33 cellular contexts compared by ENCODE assay signal in the genomic region with DNA sequence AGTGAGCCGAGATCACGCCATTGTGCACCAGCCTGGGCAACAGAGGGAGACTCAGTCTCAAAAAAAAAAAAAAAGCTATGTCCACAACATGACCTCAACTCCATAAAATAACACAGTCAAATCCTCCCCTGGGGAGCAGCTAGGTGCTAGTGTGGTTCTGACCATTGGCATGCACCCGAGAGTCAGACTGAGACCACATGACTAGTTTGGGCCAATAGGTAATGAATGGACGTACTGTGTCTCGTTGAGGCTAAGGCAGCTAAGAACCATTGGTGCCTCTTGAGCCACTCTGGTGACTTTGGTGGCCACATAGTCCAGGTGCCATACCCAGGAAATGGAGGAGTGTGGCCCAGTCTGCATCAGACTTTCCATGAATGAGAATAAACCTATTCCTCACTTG.
"Had no signal": no experiment of that assay in that cellular context is flagged by ENCODE, and none has a peak within 500 bp of the region (broad histone marks: within the 10 kb centered on the region; RNA-seq: fewer than 3 reads in every experiment).

No MANE protein-coding gene starts in this region.

- H3K36me3 Mint-ChIP-seq: activated naive CD4-positive, alpha-beta T cell treated with anti-CD3 and anti-CD28 coated beads, Interleukin-2, amount 10 ng/mL, durations not matched to agents 7 days and 5 days; activated naive CD4-positive, alpha-beta T cell treated with anti-CD3 and anti-CD28 coated beads, Interleukin-2, amount 50 U/mL, for 72 hours; activated naive CD8-positive, alpha-beta T cell treated with anti-CD3 and anti-CD28 coated beads, Interleukin-2, amount 10 ng/mL, durations not matched to agents 7 days and 5 days had no signal

- H3K4me1 Mint-ChIP-seq: activated B cell treated with CpG ODN at 0.5 μM for 24 hours; activated naive CD4-positive, alpha-beta T cell treated with anti-CD3 and anti-CD28 coated beads, Interleukin-2, amount 10 ng/mL, durations not matched to agents 7 days and 5 days; activated naive CD8-positive, alpha-beta T cell treated with anti-CD3 and anti-CD28 coated beads, Interleukin-2, amount 10 ng/mL, durations not matched to agents 7 days and 5 days had no signal

- H3K4me3 ChIP-seq: ascending aorta, breast epithelium, cardiac muscle cell, colonic mucosa, esophagus squamous epithelium, gastroesophageal sphincter, heart right ventricle had no signal

- H3K27ac ChIP-seq: ascending aorta, breast epithelium, cardiac muscle cell, colonic mucosa, epithelial cell of prostate, esophagus squamous epithelium, gastroesophageal sphincter, heart right ventricle, VCaP had no signal

- H3K36me3 ChIP-seq: breast epithelium, cardiac muscle cell, colonic mucosa had no signal

- H3K27ac Mint-ChIP-seq: activated B cell treated with CpG ODN at 0.5 μM for 24 hours; activated CD8-positive, alpha-beta T cell treated with anti-CD3 and anti-CD28 coated beads for 36 hours; activated naive CD4-positive, alpha-beta T cell treated with anti-CD3 and anti-CD28 coated beads, Interleukin-2, amount 10 ng/mL, durations not matched to agents 7 days and 5 days; activated naive CD4-positive, alpha-beta T cell treated with anti-CD3 and anti-CD28 coated beads, Interleukin-2, amount 50 U/mL, for 72 hours; activated naive CD8-positive, alpha-beta T cell treated with anti-CD3 and anti-CD28 coated beads, Interleukin-2, amount 10 ng/mL, durations not matched to agents 7 days and 5 days; activated T-helper 2 cell treated with anti-CD3 and anti-CD28 coated beads, Interferon-gamma antibody, Interleukin-2, Interleukin-4, amounts not matched to agents 10 μg/mL and 5 μg/mL and 100 μg/mL, durations not matched to agents 14 hours and 24 hours and 36 hours; T-helper 17 cell; T-helper 2 cell treated with Interferon-gamma antibody and Interleukin-4, amounts not matched to agents 5 μg/mL and 100 μg/mL, for 36 hours had no signal

- FAIRE-seq: endometrium, endothelial cell of umbilical vein had no signal

- DNase-seq: activated B cell treated with CpG ODN at 0.5 μM for 24 hours; activated CD4-positive, alpha-beta T cell treated with anti-CD3 and anti-CD28 coated beads for 48 hours; activated CD4-positive, alpha-beta T cell treated with anti-CD3 and anti-CD28 coated beads, Interleukin-2, amount 50 U/mL, for 1 hour; activated CD4-positive, alpha-beta T cell treated with anti-CD3 and anti-CD28 coated beads, Interleukin-2, amount 50 U/mL, for 48 hours; activated CD8-positive, alpha-beta memory T cell treated with anti-CD3 and anti-CD28 coated beads for 24 hours; activated CD8-positive, alpha-beta T cell treated with anti-CD3 and anti-CD28 coated beads for 36 hours; activated effector memory CD4-positive, alpha-beta T cell treated with anti-CD3 and anti-CD28 coated beads, Interleukin-2, amount 50 U/mL, for 16 hours; activated naive CD4-positive, alpha-beta T cell treated with anti-CD3 and anti-CD28 coated beads, Interleukin-2, amount 10 ng/mL, durations not matched to agents 7 days and 5 days; activated naive CD8-positive, alpha-beta T cell treated with anti-CD3 and anti-CD28 coated beads, Interleukin-2, amount 10 ng/mL, durations not matched to agents 7 days and 5 days; activated T-cell treated with anti-CD3 and anti-CD28 coated beads, Interleukin-2, amount 50 U/mL, for 4 hours; central memory CD4-positive, alpha-beta T cell; cerebellar nuclear complex; colonic mucosa; effector CD8-positive, alpha-beta T cell; esophagus squamous epithelium; foreskin melanocyte; heart right ventricle; T-helper 1 cell; T-helper 17 cell; T1000 had no signal

- ATAC-seq: activated CD4-positive, CD25-positive, alpha-beta regulatory T cell treated with anti-CD3 and anti-CD28 coated beads, Interleukin-2, amount 50 U/mL, for 24 hours; activated CD8-positive, alpha-beta T cell treated with anti-CD3 and anti-CD28 coated beads for 36 hours; activated naive CD4-positive, alpha-beta T cell treated with anti-CD3 and anti-CD28 coated beads, Interleukin-2, amount 50 U/mL, for 72 hours; activated T-cell treated with anti-CD3 and anti-CD28 coated beads, Interleukin-2, amount 50 U/mL, for 4 hours; gastroesophageal sphincter; heart right ventricle; T-helper 17 cell had no signal

- H3K4me3 Mint-ChIP-seq: activated B cell treated with CpG ODN at 0.5 μM for 24 hours; activated CD8-positive, alpha-beta T cell treated with anti-CD3 and anti-CD28 coated beads for 36 hours; activated naive CD4-positive, alpha-beta T cell treated with anti-CD3 and anti-CD28 coated beads, Interleukin-2, amount 10 ng/mL, durations not matched to agents 7 days and 5 days; activated naive CD8-positive, alpha-beta T cell treated with anti-CD3 and anti-CD28 coated beads, Interleukin-2, amount 10 ng/mL, durations not matched to agents 7 days and 5 days; activated T-cell treated with anti-CD3 and anti-CD28 coated beads, Interleukin-2, amount 50 U/mL, for 4 hours; brain; T-helper 17 cell; T-helper 2 cell treated with Interferon-gamma antibody and Interleukin-4, amounts not matched to agents 5 μg/mL and 100 μg/mL, for 36 hours had no signal

- H3K4me1 ChIP-seq: breast epithelium, colonic mucosa had no signal

- H3K27me3 ChIP-seq: ascending aorta, breast epithelium, cardiac muscle cell, colonic mucosa, esophagus squamous epithelium, gastroesophageal sphincter, heart right ventricle had no signal

- H3K9me3 ChIP-seq: ascending aorta, breast epithelium, colonic mucosa, esophagus squamous epithelium, gastroesophageal sphincter, heart right ventricle had no signal

- H3K9me3 Mint-ChIP-seq: activated B cell treated with CpG ODN at 0.5 μM for 24 hours; activated CD8-positive, alpha-beta T cell treated with anti-CD3 and anti-CD28 coated beads for 36 hours; activated naive CD4-positive, alpha-beta T cell treated with anti-CD3 and anti-CD28 coated beads, Interleukin-2, amount 10 ng/mL, durations not matched to agents 7 days and 5 days; activated naive CD4-positive, alpha-beta T cell treated with anti-CD3 and anti-CD28 coated beads, Interleukin-2, amount 50 U/mL, for 72 hours; activated naive CD8-positive, alpha-beta T cell treated with anti-CD3 and anti-CD28 coated beads, Interleukin-2, amount 10 ng/mL, durations not matched to agents 7 days and 5 days; activated T-cell treated with anti-CD3 and anti-CD28 coated beads, Interleukin-2, amount 50 U/mL, for 4 hours; activated T-helper 2 cell treated with anti-CD3 and anti-CD28 coated beads, Interferon-gamma antibody, Interleukin-2, Interleukin-4, amounts not matched to agents 10 μg/mL and 5 μg/mL and 100 μg/mL, durations not matched to agents 14 hours and 24 hours and 36 hours; T-helper 2 cell treated with Interferon-gamma antibody and Interleukin-4, amounts not matched to agents 5 μg/mL and 100 μg/mL, for 36 hours had no signal
